Comparison of ENCODE assay signal across 8 cellular contexts in genomic region chr16:30762991-30763725, GRCh38. TPM values are rescaled to one million over a fixed set of nuclear protein-coding genes. Genes with fewer than 3 reads are reported as not detected.
DNase-seq lines count a peak whose midpoint lies in the region; ATAC-seq and TF ChIP-seq lines count a peak whose summit lies in the region.

No MANE protein-coding gene starts in this region.

- H3K27ac Mint-ChIP-seq in Calu3 (ENCODE audit: unreplicated experiment), result peak overlapping the region; percentile 94
- peak overlapping the region; percentile 90 for H3K27ac Mint-ChIP-seq in osteocyte (ENCODE audit: unreplicated experiment)

- DNase-seq in Calu3 (no peak), Panc1 (ENCODE audit: low read depth, low spot score) (no peak), epithelial cell of proximal tubule (ENCODE audit: low read depth) (no peak), osteocyte (ENCODE audit: extremely low spot score, unreplicated experiment) (no peak), CD1c-positive myeloid dendritic cell (ENCODE audit: extremely low spot score) (no peak), foreskin melanocyte (no peak), HUDEP-2 (lab: John Stamatoyannopoulos, UW; ENCODE audit: unreplicated experiment in 76 of 76) (no peak), T-helper 9 cell (no peak)

- in situ Hi-C loops in Panc1 (cut with HindIII; ENCODE audit: low pct_unique_long_range_greater_than_20kb, low sequenced_read_pairs), result no loop called here

- H3K9me3 Mint-ChIP-seq in Calu3 (ENCODE audit: low read depth, unreplicated experiment), result no peaks in the 10 kb centered on the region
- no peaks in the 10 kb centered on the region for H3K9me3 Mint-ChIP-seq in osteocyte (ENCODE audit: unreplicated experiment)

- H3K27me3 Mint-ChIP-seq in Calu3 (ENCODE audit: unreplicated experiment), result no peaks in the 10 kb centered on the region
- no peaks in the 10 kb centered on the region for H3K27me3 Mint-ChIP-seq in osteocyte (ENCODE audit: unreplicated experiment)

- no peak for ATAC-seq in Panc1

- peaks cover 25% of the 10 kb centered on the region for H3K4me1 ChIP-seq in Panc1 (ENCODE audit: control insufficient read depth, insufficient read depth, low read length)

- H3K4me1 Mint-ChIP-seq in Calu3 (ENCODE audit: low read depth, unreplicated experiment) (peaks cover 24% of the 10 kb centered on the region), osteocyte (ENCODE audit: unreplicated experiment) (peaks cover 22% of the 10 kb centered on the region)

- intact Hi-C loops in Calu3 (cut with micrococcal nuclease; ENCODE audit: unreplicated experiment) (loop anchor here (5.0 kb wide), 1 partner anchor 159 kb away; the partner anchor contains the start of gene FBXL19), Panc1 (cut with micrococcal nuclease; ENCODE audit: unreplicated experiment) (no loop called here)

- peak overlapping the region; percentile 92 for H3K27ac ChIP-seq in Panc1 (ENCODE audit: low read length)

- POLR2A ChIA-PET in Panc1 (lab: Charles Lee), result interaction anchor here (0.5 kb wide), 1 partner anchor 24 kb away, joined by 5 read pairs; no protein-coding TSS in a partner anchor

- H3K4me3 ChIP-seq in Panc1 (ENCODE audit: low read depth in 2 of 2, low read length in 2 of 2), result peak overlapping the region; percentile 98
- peak overlapping the region; percentile 97 for H3K4me3 ChIP-seq in epithelial cell of proximal tubule (ENCODE audit: low read depth, low read length)

- peaks cover 25% of the 10 kb centered on the region for H3K36me3 ChIP-seq in Panc1 (ENCODE audit: control insufficient read depth, insufficient read depth, low read length)

- CTCF ChIA-PET in Calu3 (lab: Charles Lee), result no interaction called here
- CTCF ChIA-PET in Panc1 (lab: Charles Lee), result interaction anchor here (0.6 kb wide), 1 partner anchor 82 kb away, joined by 3 read pairs; no protein-coding TSS in a partner anchor

- BruUV-seq in Calu3 (replicated peaks; lab: Mats Ljungman, UMichigan) (no TSS peak), Panc1 (replicated peaks; lab: Mats Ljungman, UMichigan) (no TSS peak)

- TF ChIP-seq CTCF in Calu3 (IDR thresholded peaks at IDR 0.05; ENCODE audit: unreplicated experiment) (no peak), Panc1 (IDR thresholded peaks at IDR 0.05) (no peak), epithelial cell of proximal tubule (conservative IDR thresholded peaks at IDR 0.05; ENCODE audit: low read depth, low read length) (no peak), osteocyte (IDR thresholded peaks at IDR 0.05) (no peak)

- H3K4me3 Mint-ChIP-seq in Calu3 (ENCODE audit: low read depth, unreplicated experiment) (peak overlapping the region; percentile 96), osteocyte (ENCODE audit: unreplicated experiment) (peak overlapping the region; percentile 86)

- peaks cover 75% of the 10 kb centered on the region for H3K36me3 Mint-ChIP-seq in Calu3 (ENCODE audit: insufficient read depth, unreplicated experiment)
- peaks cover 28% of the 10 kb centered on the region for H3K36me3 Mint-ChIP-seq in osteocyte (ENCODE audit: unreplicated experiment)

- H3K9me3 ChIP-seq in Panc1 (ENCODE audit: control insufficient read depth, insufficient read depth, low read depth, low read length), result no peaks in the 10 kb centered on the region

- no peaks in the 10 kb centered on the region for H3K27me3 ChIP-seq in Panc1 (ENCODE audit: control insufficient read depth, insufficient read depth, low read length)

RNA-seq across cellular contexts. Expression of gene RNF40, which starts 1.0 kb away (rescaled TPM):
- total RNA-seq in Calu3 (2022) (130 and 136 TPM in 2 replicates), Panc1 (2021; ENCODE audit: unreplicated experiment) (114 TPM), epithelial cell of proximal tubule (47.2 and 73.8 TPM in 2 replicates), osteocyte (116 and 118 TPM in 2 replicates)
- 86.3 TPM for polyA plus RNA-seq in Panc1 (2012; ENCODE audit: insufficient read length)

RNA-seq across cellular contexts. Expression of gene CFAP119, which starts 1.3 kb away (rescaled TPM):
- total RNA-seq in Calu3 (2022), result 13.7 and 13.8 TPM in 2 replicates
- 21.0 TPM for total RNA-seq in Panc1 (2021; ENCODE audit: unreplicated experiment)
- polyA plus RNA-seq in Panc1 (2012; ENCODE audit: insufficient read length), result 13.2 TPM
- 7.0 and 8.2 TPM in 2 replicates for total RNA-seq in epithelial cell of proximal tubule
- 5.0 and 9.7 TPM in 2 replicates for total RNA-seq in osteocyte

RNA-seq across cellular contexts. Expression of gene PHKG2, which starts 14.9 kb away (rescaled TPM):
- total RNA-seq in Calu3 (2022) (66.7 and 72.8 TPM in 2 replicates), Panc1 (2021; ENCODE audit: unreplicated experiment) (43.1 TPM), epithelial cell of proximal tubule (27.6 and 42.0 TPM in 2 replicates), osteocyte (28.6 and 31.1 TPM in 2 replicates)
- 31.5 TPM for polyA plus RNA-seq in Panc1 (2012; ENCODE audit: insufficient read length)

RNA-seq across cellular contexts. Expression of gene ZNF629, which starts 23.8 kb away (rescaled TPM):
- total RNA-seq in Calu3 (2022) (29.9 and 32.6 TPM in 2 replicates), Panc1 (2021; ENCODE audit: unreplicated experiment) (19.2 TPM), epithelial cell of proximal tubule (11.4 and 14.0 TPM in 2 replicates), osteocyte (26.7 and 27.2 TPM in 2 replicates)
- 19.8 TPM for polyA plus RNA-seq in Panc1 (2012; ENCODE audit: insufficient read length)
